Comparison of ENCODE assay signal across 8 cellular contexts in genomic region chr5:175696139-175696854, GRCh38. TPM values are rescaled to one million over a fixed set of nuclear protein-coding genes. Genes with fewer than 3 reads are reported as not detected.
DNase-seq lines count a peak whose midpoint lies in the region; FAIRE-seq and TF ChIP-seq lines count a peak whose summit lies in the region.

No MANE protein-coding gene starts in this region.

- no peaks in the 10 kb centered on the region for H3K9me3 ChIP-seq in Peyer's patch
- no peaks in the 10 kb centered on the region for H3K9me3 ChIP-seq in left ventricle myocardium inferior (replicated peaks)

- peaks cover 0 to 4% (median 0%) of the 10 kb centered on the region in 4 donors for H3K4me1 ChIP-seq in Peyer's patch
- H3K4me1 ChIP-seq in left ventricle myocardium inferior: peaks cover 44% of the 10 kb centered on the region

- H3K27ac ChIP-seq in 22Rv1 (no peak overlapping the region), Peyer's patch (peak overlapping the region in 3 of 4 donors; percentile 8 to 73 (median 19)), left ventricle myocardium inferior (replicated peaks) (peak overlapping the region; percentile 54)

- peak; percentile 66 for TF ChIP-seq CTCF in 22Rv1 (IDR thresholded peaks at IDR 0.05)
- TF ChIP-seq CTCF in Peyer's patch (IDR thresholded peaks at IDR 0.05): peak in 5 of 6 experiments; percentile 27 to 95 (median 66)
- TF ChIP-seq CTCF in left ventricle myocardium inferior (IDR thresholded peaks at IDR 0.05; ENCODE audit: borderline replicate concordance): peak; percentile 57

- peak in 1 of 2 donors; percentile 16 for TF ChIP-seq POLR2A in Peyer's patch (IDR thresholded peaks at IDR 0.05)

- DNase-seq in GM19239 (ENCODE audit: insufficient read length, low spot score) (peak; percentile 29), Peyer's patch (peak; percentile 45 to 92 (median 83)), activated T-helper 1 cell treated with Interleukin-2 at 50 U/mL for 16 hours (ENCODE audit: low read depth) (peak; percentile 54), left ventricle myocardium inferior (peak; percentile 80), NCI-H2196 (lab: John Stamatoyannopoulos, UW; ENCODE audit: unreplicated experiment) (no peak), GM19238 (ENCODE audit: insufficient read length, low spot score) (no peak)
- peak; percentile 76 to 79 (median 79) for DNase-seq in stimulated activated CD4-positive, alpha-beta T cell treated with anti-CD3 and anti-CD28 coated beads, Interleukin-12 subunit alpha, Interleukin-12 subunit beta, amount 100 ng/mL, for 48 hours (ENCODE audit: low read depth in 2 of 3, low spot score in 1 of 3)

- H3K4me3 ChIP-seq in Peyer's patch (no peak overlapping the region), left ventricle myocardium inferior (no peak overlapping the region)

- intact Hi-C loops in left ventricle myocardium inferior (cut with micrococcal nuclease): no loop called here

- no peak for FAIRE-seq in GM19239 (lab: Jason Lieb, UNC)

- H3K27me3 ChIP-seq in Peyer's patch (no peaks in the 10 kb centered on the region), left ventricle myocardium inferior (ENCODE audit: low read depth) (no peaks in the 10 kb centered on the region)

- H3K36me3 ChIP-seq in Peyer's patch (no peaks in the 10 kb centered on the region), left ventricle myocardium inferior (no peaks in the 10 kb centered on the region)

RNA-seq across cellular contexts. Expression of gene HRH2, which starts 38.4 kb away (rescaled TPM):
- 1 to 10 TPM in 3 of 4 donors, under 1 TPM in 1; 0.83 to 8.6 (median 2.2) TPM for total RNA-seq in Peyer's patch
- 47.7 TPM for total RNA-seq in left ventricle myocardium inferior

Comparison
In these comparisons a context has a peak if more than half of its experiments do, and no peak if none do; other contexts are left out.
1. DNase-seq: peak in GM19239 (single experiment), Peyer's patch (3 of 3), activated T-helper 1 cell treated with Interleukin-2 at 50 U/mL for 16 hours (single experiment), left ventricle myocardium inferior (single experiment) and stimulated activated CD4-positive, alpha-beta T cell treated with anti-CD3 and anti-CD28 coated beads, Interleukin-12 subunit alpha, Interleukin-12 subunit beta, amount 100 ng/mL, for 48 hours (3 of 3); none in NCI-H2196 (single experiment) and GM19238 (single experiment).
2. Peak in every context shown above with its lines, with median percentiles within 50 percentile points of each other: CTCF ChIP-seq.